In the genomic region with DNA sequence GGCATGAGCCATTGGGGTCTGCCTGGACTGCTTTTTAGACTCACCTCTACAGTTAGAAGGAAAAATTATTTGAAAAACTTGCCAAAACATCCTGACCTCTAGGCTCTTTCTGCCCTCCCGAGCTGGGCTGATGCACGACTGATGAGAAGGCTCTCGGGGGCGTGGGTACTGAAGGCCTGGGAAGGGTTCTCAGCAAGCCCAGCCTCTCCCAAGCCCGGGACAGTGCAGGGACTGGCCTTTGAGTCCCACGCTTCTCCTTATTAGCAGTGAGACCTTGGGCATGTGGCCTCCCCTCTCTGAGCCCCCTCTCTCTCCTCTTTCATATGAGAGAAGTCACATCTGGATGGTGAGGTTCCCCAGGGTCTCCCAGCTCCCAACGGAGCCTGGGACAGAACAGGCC, we compare ENCODE assay signal across 2 cellular contexts.
TF ChIP-seq lines count a peak whose summit lies in the region.

No MANE protein-coding gene starts in this region.

TF ChIP-seq in A549, 52 proteins besides CTCF, POLR2A, EP300 and RAD21:
- no peak for TF ChIP-seq SMC3 (IDR thresholded peaks at IDR 0.05)

TF ChIP-seq in K562, 482 proteins besides CTCF, POLR2A, EP300 and RAD21:
- TF ChIP-seq USF2 (CRISPR knock-in tag; IDR thresholded peaks at IDR 0.05) (no peak), MEF2A (IDR thresholded peaks at IDR 0.05; ENCODE audit: control insufficient read depth, low read depth, low read length) (no peak), ETV1 (tag; conservative IDR thresholded peaks at IDR 0.05; ENCODE audit: low read depth) (no peak), RFX1 (IDR thresholded peaks at IDR 0.05) (no peak), TSHZ1 (CRISPR knock-in tag; IDR thresholded peaks at IDR 0.05) (no peak), POLR2B (IDR thresholded peaks at IDR 0.05; ENCODE audit: low read depth, partially characterized antibody) (no peak), TOE1 (IDR thresholded peaks at IDR 0.05; ENCODE audit: borderline replicate concordance) (no peak), TOE1 (CRISPR knock-in tag; IDR thresholded peaks at IDR 0.05; ENCODE audit: borderline replicate concordance, low read depth) (no peak), NBN (IDR thresholded peaks at IDR 0.05; ENCODE audit: low read depth) (no peak), BRD4 (IDR thresholded peaks at IDR 0.05) (no peak), TAF1 (IDR thresholded peaks at IDR 0.05; ENCODE audit: control insufficient read depth, extremely low read depth, insufficient read depth, low read length, severe bottlenecking) (no peak), ZNF133 (CRISPR knock-in tag; IDR thresholded peaks at IDR 0.05) (no peak), ZNF384 (IDR thresholded peaks at IDR 0.05; ENCODE audit: low read depth, low read length) (no peak), PHF8 (IDR thresholded peaks at IDR 0.05; ENCODE audit: borderline replicate concordance, low read length) (no peak), RBM17 (IDR thresholded peaks at IDR 0.05; ENCODE audit: borderline replicate concordance, low read depth, low read length) (no peak), ARID3A (IDR thresholded peaks at IDR 0.05; ENCODE audit: borderline replicate concordance, low read depth, low read length) (no peak)
- TF ChIP-seq, protein P1, sequence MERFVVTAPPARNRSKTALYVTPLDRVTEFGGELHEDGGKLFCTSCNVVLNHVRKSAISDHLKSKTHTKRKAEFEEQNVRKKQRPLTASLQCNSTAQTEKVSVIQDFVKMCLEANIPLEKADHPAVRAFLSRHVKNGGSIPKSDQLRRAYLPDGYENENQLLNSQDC (CRISPR knock-in tag; IDR thresholded peaks at IDR 0.05): no peak
- TF ChIP-seq, protein P2, sequence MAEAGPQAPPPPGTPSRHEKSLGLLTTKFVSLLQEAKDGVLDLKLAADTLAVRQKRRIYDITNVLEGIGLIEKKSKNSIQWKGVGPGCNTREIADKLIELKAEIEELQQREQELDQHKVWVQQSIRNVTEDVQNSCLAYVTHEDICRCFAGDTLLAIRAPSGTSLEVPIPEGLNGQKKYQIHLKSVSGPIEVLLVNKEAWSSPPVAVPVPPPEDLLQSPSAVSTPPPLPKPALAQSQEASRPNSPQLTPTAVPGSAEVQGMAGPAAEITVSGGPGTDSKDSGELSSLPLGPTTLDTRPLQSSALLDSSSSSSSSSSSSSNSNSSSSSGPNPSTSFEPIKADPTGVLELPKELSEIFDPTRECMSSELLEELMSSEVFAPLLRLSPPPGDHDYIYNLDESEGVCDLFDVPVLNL (CRISPR knock-in tag; IDR thresholded peaks at IDR 0.05; ENCODE audit: low read depth): no peak
